In genomic region chr3:184290331-184290730, GRCh38 we compare ENCODE assay signal across 25 cellular contexts. TPM values are rescaled to one million over a fixed set of nuclear protein-coding genes. Genes with fewer than 3 reads are reported as not detected.
"Had no signal": no experiment of that assay in that cellular context is flagged by ENCODE, and none has a peak within 500 bp of the region (broad histone marks: within the 10 kb centered on the region; RNA-seq: fewer than 3 reads in every experiment).

No MANE protein-coding gene starts in this region.

- H3K36me3 ChIP-seq: adrenal gland, MG63 had no signal

- H3K9me3 ChIP-seq: adrenal gland, MG63 had no signal

- H3K4me3 Mint-ChIP-seq: activated CD8-positive, alpha-beta T cell treated with anti-CD3 and anti-CD28 coated beads, Interleukin-2, amount 10 ng/mL, durations not matched to agents 7 days and 5 days; activated naive CD8-positive, alpha-beta T cell treated with anti-CD3 and anti-CD28 coated beads, Interleukin-2, amount 10 ng/mL, durations not matched to agents 7 days and 5 days; T-cell had no signal

- H3K4me1 ChIP-seq: adrenal gland had no signal

- H3K4me3 ChIP-seq: adrenal gland, MG63, SK-N-MC had no signal

- H3K4me1 Mint-ChIP-seq: T-cell had no signal

- H3K36me3 Mint-ChIP-seq: activated naive CD8-positive, alpha-beta T cell treated with anti-CD3 and anti-CD28 coated beads, Interleukin-2, amount 10 ng/mL, durations not matched to agents 7 days and 5 days; T-cell had no signal

- H3K27me3 ChIP-seq: adrenal gland had no signal

- H3K27ac ChIP-seq: adrenal gland, SK-N-MC had no signal

- H3K27ac Mint-ChIP-seq: activated CD8-positive, alpha-beta T cell treated with anti-CD3 and anti-CD28 coated beads, Interleukin-2, amount 10 ng/mL, durations not matched to agents 7 days and 5 days; T-cell had no signal

- DNase-seq: activated CD4-positive, alpha-beta T cell treated with anti-CD3 and anti-CD28 coated beads for 4 hours; activated CD4-positive, alpha-beta T cell treated with anti-CD3 and anti-CD28 coated beads, Interleukin-2, amount 50 U/mL, for 4 hours; activated CD8-positive, alpha-beta memory T cell treated with anti-CD3 and anti-CD28 coated beads, Interleukin-2, amount 50 U/mL, for 48 hours; activated CD8-positive, alpha-beta T cell treated with anti-CD3 and anti-CD28 coated beads, Interleukin-2, amount 10 ng/mL, durations not matched to agents 7 days and 5 days; activated naive CD4-positive, alpha-beta T cell treated with anti-CD3 and anti-CD28 coated beads, Interleukin-2, amount 50 U/mL, for 16 hours; activated naive CD8-positive, alpha-beta T cell treated with anti-CD3 and anti-CD28 coated beads, Interleukin-2, amount 10 ng/mL, durations not matched to agents 7 days and 5 days; activated T-cell treated with anti-CD3 and anti-CD28 coated beads, Interleukin-2, amount 50 U/mL, for 1 hour; adrenal gland; anterior cingulate cortex; MG63; MV-4-11; NCI-H1092 treated with DMSO at 0.1 percent for 48 hours; NCI-H1436; NCI-H187; NCI-H2081; NCI-H510A treated with DMSO at 0.1 percent for 48 hours; NCI-H69; NK-92 treated with Interleukin-12 subunit alpha and Interleukin-12 subunit beta, amount 100 ng/mL, for 24 hours; OCI-M1; RPMI8226; T-helper 2 cell; T1000 had no signal

- H3K9me3 Mint-ChIP-seq: activated naive CD8-positive, alpha-beta T cell treated with anti-CD3 and anti-CD28 coated beads, Interleukin-2, amount 10 ng/mL, durations not matched to agents 7 days and 5 days; T-cell had no signal

RNA-seq across cellular contexts. Expression of gene ECE2, which starts 14.5 kb away (rescaled TPM):
- total RNA-seq: activated CD8-positive, alpha-beta T cell treated with anti-CD3 and anti-CD28 coated beads, Interleukin-2, amount 10 ng/mL, durations not matched to agents 7 days and 5 days; activated naive CD8-positive, alpha-beta T cell treated with anti-CD3 and anti-CD28 coated beads, Interleukin-2, amount 10 ng/mL, durations not matched to agents 7 days and 5 days; Right ventricle myocardium inferior; T-cell had no signal

RNA-seq across cellular contexts. Expression of gene CAMK2N2, which starts 29.0 kb away (rescaled TPM):
- total RNA-seq: activated CD8-positive, alpha-beta T cell treated with anti-CD3 and anti-CD28 coated beads, Interleukin-2, amount 10 ng/mL, durations not matched to agents 7 days and 5 days; activated naive CD8-positive, alpha-beta T cell treated with anti-CD3 and anti-CD28 coated beads, Interleukin-2, amount 10 ng/mL, durations not matched to agents 7 days and 5 days; Right ventricle myocardium inferior had no signal
